ENCODE assay signal across 18 cellular contexts in the genomic region with DNA sequence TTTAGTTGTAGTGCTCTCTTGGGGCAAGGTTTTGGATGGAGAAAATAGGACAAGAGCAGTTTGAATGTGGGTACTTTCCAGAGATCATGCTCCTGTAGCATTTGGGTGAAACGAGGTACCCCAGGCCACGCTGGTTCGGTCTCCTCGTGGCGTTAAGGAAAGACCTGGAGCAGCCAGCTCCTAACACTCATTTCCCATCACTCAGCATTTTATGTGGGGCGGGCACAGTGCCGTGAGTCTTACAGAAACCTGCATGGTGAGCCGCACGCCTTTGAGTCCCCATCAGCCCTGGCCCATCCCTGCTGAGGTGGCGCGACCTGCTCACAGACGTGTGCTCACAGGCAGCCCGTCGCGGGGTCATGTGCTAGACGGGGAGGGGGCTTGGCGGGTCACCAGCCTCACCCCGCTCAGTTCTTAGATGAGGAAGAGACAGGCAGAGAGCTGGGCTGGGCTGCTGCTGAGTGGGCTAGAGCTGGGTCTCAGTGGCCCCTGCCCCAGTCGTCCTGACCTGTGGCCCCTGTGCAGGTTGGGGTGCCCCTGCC. TPM values are rescaled to one million over a fixed set of nuclear protein-coding genes. Genes with fewer than 3 reads are reported as not detected.
A peak's percentile ranks its signal among the peaks of the same experiment; 100 is the strongest.
DNase-seq lines count a peak whose midpoint lies in the region; ATAC-seq, FAIRE-seq and TF ChIP-seq lines count a peak whose summit lies in the region.
"Had no signal": no experiment of that assay in that cellular context is flagged by ENCODE, and none has a peak within 500 bp of the region (broad histone marks: within the 10 kb centered on the region; RNA-seq: fewer than 3 reads in every experiment).

No MANE protein-coding gene starts in this region.

- H4K20me1 ChIP-seq in KMS-11 (ENCODE audit: insufficient read depth), result no peaks in the 10 kb centered on the region
- H4K20me1 ChIP-seq in astrocyte (ENCODE audit: insufficient read depth, low read length), result peaks cover 35% of the 10 kb centered on the region

- H3K4me1 ChIP-seq in KMS-11 (ENCODE audit: low read depth, poor library complexity, severe bottlenecking) (peaks cover 44% of the 10 kb centered on the region), astrocyte (ENCODE audit: insufficient read depth, low read length) (peaks cover 12% of the 10 kb centered on the region), foreskin keratinocyte (peaks cover 7% of the 10 kb centered on the region)

- H3K27ac ChIP-seq in KMS-11, result peak overlapping the region; percentile 25; the same call in 1 of the 2 replicates
- H3K27ac ChIP-seq in astrocyte (ENCODE audit: low read depth, low read length), result no peak overlapping the region
- H3K27ac ChIP-seq in foreskin keratinocyte, result peak overlapping the region; percentile 96
- H3K27ac ChIP-seq: SK-N-MC had no signal

- H3K27me3 ChIP-seq in KMS-11 (ENCODE audit: insufficient read depth, low read depth) (no peaks in the 10 kb centered on the region), astrocyte (ENCODE audit: insufficient read depth, low read length) (no peaks in the 10 kb centered on the region), foreskin keratinocyte (no peaks in the 10 kb centered on the region)

- H3K9me3 Mint-ChIP-seq in astrocyte (ENCODE audit: unreplicated experiment), result no peaks in the 10 kb centered on the region
- no peaks in the 10 kb centered on the region for H3K9me3 Mint-ChIP-seq in stimulated activated memory B cell treated with anti-CD40 and anti-IgM and Interleukin-4, amounts not matched to agents 10 μg/mL and 1 μg/mL and 100 μg/mL, for 72 hours
- H3K9me3 Mint-ChIP-seq: H9 had no signal

- no peaks in the 10 kb centered on the region for H3K9me3 ChIP-seq in astrocyte (ENCODE audit: insufficient read depth, low read depth, low read length)

- TF ChIP-seq CTCF in KMS-11 (conservative IDR thresholded peaks at IDR 0.05; ENCODE audit: low read depth, low read length) (no peak), astrocyte (IDR thresholded peaks at IDR 0.05; ENCODE audit: insufficient read depth, low read depth, low read length) (no peak), foreskin keratinocyte (conservative IDR thresholded peaks at IDR 0.05) (no peak)

- H2AFZ ChIP-seq in KMS-11 (ENCODE audit: low read depth) (no peak overlapping the region), astrocyte (ENCODE audit: low read depth, low read length) (no peak overlapping the region)

- H3K9ac ChIP-seq in KMS-11, result no peak overlapping the region
- peak overlapping the region; percentile 2 for H3K9ac ChIP-seq in astrocyte (ENCODE audit: low read length)

- H3K4me2 ChIP-seq in KMS-11, result peak overlapping the region; percentile 52; the same call in 1 of the 2 replicates
- no peak overlapping the region for H3K4me2 ChIP-seq in astrocyte (ENCODE audit: low read length)

- H3K4me3 Mint-ChIP-seq in astrocyte (ENCODE audit: unreplicated experiment), result no peak overlapping the region
- no peak overlapping the region for H3K4me3 Mint-ChIP-seq in stimulated activated memory B cell treated with anti-CD40 and anti-IgM and Interleukin-4, amounts not matched to agents 10 μg/mL and 1 μg/mL and 100 μg/mL, for 72 hours
- H3K4me3 Mint-ChIP-seq: H9 had no signal

- no peak for DNase-seq in astrocyte (ENCODE audit: low read depth)
- DNase-seq in foreskin keratinocyte, result no peak
- DNase-seq in central memory CD4-positive, alpha-beta T cell, result no peak
- DNase-seq in T-helper 9 cell, result no peak
- no peak for DNase-seq in COLO668 (lab: John Stamatoyannopoulos, UW; ENCODE audit: unreplicated experiment)
- DNase-seq: DMS 273 treated with DMSO at 0.1 percent for 48 hours; H9; NCI-H2029 treated with DMSO at 0.1 percent for 48 hours; NCI-H2227 treated with DMSO at 0.1 percent for 48 hours; NCI-H526 treated with DMSO at 0.1 percent for 48 hours; NK-92 treated with Interleukin-12 subunit alpha and Interleukin-12 subunit beta, amount 100 ng/mL, for 24 hours; PC-3 had no signal

- no peaks in the 10 kb centered on the region for H3K27me3 Mint-ChIP-seq in astrocyte (ENCODE audit: low read depth, unreplicated experiment)
- no peaks in the 10 kb centered on the region for H3K27me3 Mint-ChIP-seq in stimulated activated memory B cell treated with anti-CD40 and anti-IgM and Interleukin-4, amounts not matched to agents 10 μg/mL and 1 μg/mL and 100 μg/mL, for 72 hours

- peaks cover 7% of the 10 kb centered on the region; the same call in 1 of the 2 replicates for H3K79me2 ChIP-seq in KMS-11 (ENCODE audit: insufficient read depth, low read depth)
- peaks cover 45% of the 10 kb centered on the region for H3K79me2 ChIP-seq in astrocyte (ENCODE audit: insufficient read depth, low read length)

- H3K36me3 Mint-ChIP-seq in astrocyte (ENCODE audit: low read depth, unreplicated experiment), result peaks cover 7% of the 10 kb centered on the region
- peaks cover 31% of the 10 kb centered on the region for H3K36me3 Mint-ChIP-seq in stimulated activated memory B cell treated with anti-CD40 and anti-IgM and Interleukin-4, amounts not matched to agents 10 μg/mL and 1 μg/mL and 100 μg/mL, for 72 hours

- peaks cover 8% of the 10 kb centered on the region for H3K4me1 Mint-ChIP-seq in astrocyte (ENCODE audit: low read depth, unreplicated experiment)
- H3K4me1 Mint-ChIP-seq in stimulated activated memory B cell treated with anti-CD40 and anti-IgM and Interleukin-4, amounts not matched to agents 10 μg/mL and 1 μg/mL and 100 μg/mL, for 72 hours, result peaks cover 12% of the 10 kb centered on the region

- FAIRE-seq in astrocyte (lab: Jason Lieb, UNC), result no peak

- H3K4me3 ChIP-seq in KMS-11 (IDR thresholded peaks at IDR 0.05; ENCODE audit: insufficient read depth, low read depth, low read length) (no peak overlapping the region), astrocyte (ENCODE audit: insufficient read depth, low read depth, low read length) (no peak overlapping the region)
- H3K4me3 ChIP-seq: SK-N-MC had no signal

- H3K36me3 ChIP-seq in KMS-11 (ENCODE audit: insufficient read depth) (no peaks in the 10 kb centered on the region), astrocyte (ENCODE audit: insufficient read depth, low read length) (no peaks in the 10 kb centered on the region)

- no peak for ATAC-seq in foreskin keratinocyte
- peak; percentile 34 for ATAC-seq in stimulated activated memory B cell treated with anti-CD40 and anti-IgM and Interleukin-4, amounts not matched to agents 10 μg/mL and 1 μg/mL and 100 μg/mL, for 72 hours
- ATAC-seq: PC-3 had no signal

- no peak overlapping the region for H3K27ac Mint-ChIP-seq in astrocyte (ENCODE audit: unreplicated experiment)
- no peak overlapping the region for H3K27ac Mint-ChIP-seq in stimulated activated memory B cell treated with anti-CD40 and anti-IgM and Interleukin-4, amounts not matched to agents 10 μg/mL and 1 μg/mL and 100 μg/mL, for 72 hours

RNA-seq across cellular contexts. Expression of a gene that starts 37.3 kb away (rescaled TPM):
- total RNA-seq in astrocyte (31.8 and 35.6 TPM in 2 replicates), foreskin keratinocyte (76.4 and 91.7 TPM in 2 replicates)
- 104 and 112 TPM in 2 replicates for polyA plus RNA-seq in foreskin keratinocyte

RNA-seq across cellular contexts. Expression of a gene that starts 50.7 kb away (rescaled TPM):
- total RNA-seq in astrocyte (0.07 and 0.34 TPM in 2 replicates), foreskin keratinocyte (0.18 and 0.27 TPM in 2 replicates)
- 0.12 TPM in 2 replicates for polyA plus RNA-seq in foreskin keratinocyte
- total RNA-seq: H9, LHCN-M2, PC-3 had no signal
- polyA plus RNA-seq: AG04450, BJ had no signal

RNA-seq across cellular contexts. Expression of a gene that starts 53.7 kb away (rescaled TPM):
- total RNA-seq in astrocyte (4.0 and 4.1 TPM in 2 replicates), foreskin keratinocyte (1.2 and 1.4 TPM in 2 replicates)
- polyA plus RNA-seq in foreskin keratinocyte, result 1.3 and 2.4 TPM in 2 replicates
